In the genomic region with DNA sequence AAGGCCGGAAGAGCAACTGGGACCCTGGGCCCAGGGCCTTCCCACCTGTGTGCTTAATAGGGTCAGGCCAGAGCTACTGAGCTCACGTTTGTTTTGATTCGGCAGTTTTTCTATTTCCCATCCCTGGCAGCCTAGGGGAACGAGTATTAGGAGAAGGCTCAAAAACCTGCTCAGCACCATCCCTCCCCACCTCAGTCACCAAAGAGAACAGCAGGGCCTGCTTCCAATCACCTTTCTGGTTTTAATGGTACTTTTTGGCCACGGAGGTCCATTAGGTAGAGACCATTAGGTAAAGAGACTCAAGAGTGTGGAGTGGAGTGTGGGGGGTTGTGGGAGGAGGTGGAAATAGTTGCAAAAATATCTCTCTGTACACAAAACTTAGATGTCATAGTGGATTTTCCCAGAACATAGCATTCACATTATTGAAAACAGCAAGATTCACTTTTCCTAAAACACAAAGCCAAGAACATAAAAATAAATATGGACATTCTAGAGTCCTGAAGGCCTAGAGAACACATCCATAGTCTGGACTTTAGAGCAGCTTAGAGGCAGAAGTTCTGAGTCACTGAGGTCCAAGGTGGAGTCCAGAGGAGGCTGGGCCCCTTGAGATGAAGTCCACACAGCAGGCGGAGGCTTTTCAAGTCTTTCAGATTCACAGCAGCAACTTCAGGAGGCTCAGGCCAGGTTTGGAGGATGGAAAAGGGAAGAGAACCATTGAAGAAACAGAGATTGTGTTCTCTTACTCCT, we compare ENCODE assay signal across 13 cellular contexts. TPM values are rescaled to one million over a fixed set of nuclear protein-coding genes. Genes with fewer than 3 reads are reported as not detected.
DNase-seq lines count a peak whose midpoint lies in the region; FAIRE-seq and TF ChIP-seq lines count a peak whose summit lies in the region.
"Had no signal": no experiment of that assay in that cellular context is flagged by ENCODE, and none has a peak within 500 bp of the region (broad histone marks: within the 10 kb centered on the region; RNA-seq: fewer than 3 reads in every experiment).

No MANE protein-coding gene starts in this region.

- peak overlapping the region; percentile 84 for H2AK5ac ChIP-seq in mesenchymal stem cell (ENCODE audit: low read length, severe bottlenecking)

- peak overlapping the region; percentile 12 to 37 for H2BK12ac ChIP-seq in mesenchymal stem cell (ENCODE audit: low read length in 2 of 2)

- DNase-seq in A172 (ENCODE audit: low spot score) (peak; percentile 68), breast epithelium (ENCODE audit: low spot score in 2 of 2) (no peak), mesenchymal stem cell (peak; percentile 70), HuH-7 (ENCODE audit: low spot score) (no peak), GM12891 (ENCODE audit: insufficient read length, low spot score) (no peak)
- no peak for DNase-seq in activated effector memory CD4-positive, alpha-beta T cell treated with anti-CD3 and anti-CD28 coated beads, Interleukin-2, amount 50 U/mL, for 16 hours
- DNase-seq in activated CD8-positive, alpha-beta memory T cell treated with anti-CD3 and anti-CD28 coated beads for 24 hours, result no peak
- DNase-seq: activated T-cell treated with anti-CD3 and anti-CD28 coated beads, Interleukin-2, amount 50 U/mL, for 48 hours; esophagus squamous epithelium; stimulated activated naive CD4-positive, alpha-beta T cell had no signal

- H4K91ac ChIP-seq in mesenchymal stem cell (ENCODE audit: low read length), result peak overlapping the region; percentile 90

- H2BK5ac ChIP-seq in mesenchymal stem cell (ENCODE audit: low read depth, low read length, poor library complexity, severe bottlenecking), result peak overlapping the region; percentile 83

- peak overlapping the region; percentile 85 to 88 for H3K18ac ChIP-seq in mesenchymal stem cell (ENCODE audit: low read depth in 1 of 2, low read length in 2 of 2)

- H3K79me1 ChIP-seq in mesenchymal stem cell (replicated peaks; ENCODE audit: low read length, poor library complexity, severe bottlenecking), result peaks cover 11% of the 10 kb centered on the region

- FAIRE-seq in GM12891 (lab: Jason Lieb, UNC), result no peak

- H3K4me1 ChIP-seq in HUES64 (ENCODE audit: insufficient read depth, low read length) (peaks cover 44% of the 10 kb centered on the region), breast epithelium (no peaks in the 10 kb centered on the region), mesenchymal stem cell (ENCODE audit: control insufficient read depth, insufficient read depth, low read depth, low read length) (peaks cover 46% of the 10 kb centered on the region)

- H3K9ac ChIP-seq in HUES64 (ENCODE audit: low read depth, low read length) (peak overlapping the region; percentile 74), mesenchymal stem cell (ENCODE audit: low read length) (peak overlapping the region; percentile 65)

- H4K8ac ChIP-seq in mesenchymal stem cell (ENCODE audit: low read length), result peak overlapping the region; percentile 85

- H3K27me3 ChIP-seq in HUES64 (ENCODE audit: insufficient read depth, low read length) (no peaks in the 10 kb centered on the region), breast epithelium (no peaks in the 10 kb centered on the region), mesenchymal stem cell (ENCODE audit: control insufficient read depth in 1 of 2, insufficient read depth in 1 of 2, low read length in 2 of 2) (no peaks in the 10 kb centered on the region)
- H3K27me3 ChIP-seq: esophagus squamous epithelium had no signal

- peak overlapping the region; percentile 100 for H3K27ac ChIP-seq in HUES64 (ENCODE audit: low read depth, low read length)
- H3K27ac ChIP-seq in breast epithelium, result peak overlapping the region; percentile 64 to 72
- H3K27ac ChIP-seq in mesenchymal stem cell (ENCODE audit: low read length, poor library complexity, severe bottlenecking), result peak overlapping the region; percentile 96

- H3K9me3 ChIP-seq in HUES64 (ENCODE audit: insufficient read depth, low read depth, low read length) (no peaks in the 10 kb centered on the region), breast epithelium (no peaks in the 10 kb centered on the region), mesenchymal stem cell (ENCODE audit: control insufficient read depth, low read length) (no peaks in the 10 kb centered on the region)
- H3K9me3 ChIP-seq: esophagus squamous epithelium had no signal

- no peak overlapping the region for H3K23ac ChIP-seq in mesenchymal stem cell (ENCODE audit: low read length in 2 of 2)

- H3K14ac ChIP-seq in mesenchymal stem cell (ENCODE audit: low read length in 2 of 2), result no peak overlapping the region

- H2AFZ ChIP-seq in mesenchymal stem cell (ENCODE audit: low read depth, low read length), result no peak overlapping the region

- TF ChIP-seq POLR2A in breast epithelium (IDR thresholded peaks at IDR 0.05), result no peak
- no peak for TF ChIP-seq POLR2A in GM12891 (IDR thresholded peaks at IDR 0.05; ENCODE audit: low read depth, low read length)

- H3K4me2 ChIP-seq in mesenchymal stem cell (ENCODE audit: low read length, poor library complexity, severe bottlenecking), result no peak overlapping the region

- peak overlapping the region; percentile 77 for H2BK120ac ChIP-seq in mesenchymal stem cell (ENCODE audit: low read depth, low read length)

- no peak overlapping the region for H2BK15ac ChIP-seq in mesenchymal stem cell (ENCODE audit: low read depth, poor library complexity, severe bottlenecking)

- WGBS in HUES64, result 13% methylated on average over 6 of the region's 6 CpGs
- WGBS in mesenchymal stem cell, result 28% methylated on average over 5 of the region's 6 CpGs

- H3K36me3 ChIP-seq in HUES64 (ENCODE audit: insufficient read depth, low read length) (peaks cover 50% of the 10 kb centered on the region), breast epithelium (no peaks in the 10 kb centered on the region), mesenchymal stem cell (ENCODE audit: control insufficient read depth in 1 of 2, insufficient read depth in 2 of 2, low read depth in 1 of 2, low read length in 2 of 2) (peaks cover 39 to 41% of the 10 kb centered on the region in 2 experiments)

- H3K4me3 ChIP-seq in HUES64 (ENCODE audit: low read length) (peak overlapping the region; percentile 28), breast epithelium (peak overlapping the region in 1 of 3 donors; percentile 7), mesenchymal stem cell (ENCODE audit: insufficient read depth in 1 of 2, low read depth in 1 of 2, low read length in 2 of 2) (no peak overlapping the region)
- H3K4me3 ChIP-seq: esophagus squamous epithelium had no signal

- H3K4ac ChIP-seq in mesenchymal stem cell (ENCODE audit: low read depth in 1 of 2, low read length in 2 of 2), result peak overlapping the region; percentile 59 to 73

- intact Hi-C loops in breast epithelium (cut with DNase I; ENCODE audit: low total_unique reads), result no loop called here

- TF ChIP-seq CTCF in breast epithelium (IDR thresholded peaks at IDR 0.05), result no peak

TF ChIP-seq in GM12891, 5 proteins besides CTCF, POLR2A, EP300 and RAD21:
- TF ChIP-seq POU2F2 (IDR thresholded peaks at IDR 0.05; ENCODE audit: low read depth, low read length) (no peak), PAX5 (IDR thresholded peaks at IDR 0.05; ENCODE audit: insufficient read depth, low read length, severe bottlenecking) (no peak), POLR2AphosphoS5 (IDR thresholded peaks at IDR 0.05; ENCODE audit: low read depth, low read length) (no peak), TAF1 (IDR thresholded peaks at IDR 0.05; ENCODE audit: low read depth, low read length) (no peak), SPI1 (IDR thresholded peaks at IDR 0.05; ENCODE audit: low read depth, low read length) (no peak)

RNA-seq across cellular contexts. Expression of gene NUAK2, which starts 19.5 kb away (rescaled TPM):
- total RNA-seq in A172 (2014; rRNA removed; shearing (Covaris generic)), result 16.3 and 18.4 TPM in 2 replicates
- polyA plus RNA-seq in HUES64 (2013, experiment 1 of 2), result 7.7 TPM
- 8.7 TPM for polyA plus RNA-seq in HUES64 (2013, experiment 2 of 2)
- 1 to 10 TPM in 2 of 3 donors, under 1 TPM in 1; 0.98 to 2.2 (median 1.1) TPM for total RNA-seq in breast epithelium
- polyA plus RNA-seq in mesenchymal stem cell (2013, experiment 1 of 2), result 2.9 TPM
- polyA plus RNA-seq in mesenchymal stem cell (2013, experiment 2 of 2), result 2.9 TPM
- polyA plus RNA-seq in GM12891 (2012; ENCODE audit: low read depth, missing spikeins), result 0.12 TPM

RNA-seq across cellular contexts. Expression of gene KLHDC8A, which starts 54.7 kb away (rescaled TPM):
- total RNA-seq in A172 (2014; rRNA removed; shearing (Covaris generic)), result not detected in 2 replicates
- 2.1 TPM for polyA plus RNA-seq in HUES64 (2013, experiment 1 of 2)
- polyA plus RNA-seq in HUES64 (2013, experiment 2 of 2), result 4.4 TPM
- not detected for total RNA-seq in breast epithelium
- polyA plus RNA-seq in mesenchymal stem cell (2013, experiment 1 of 2), result not detected
- polyA plus RNA-seq in mesenchymal stem cell (2013, experiment 2 of 2), result not detected
- not detected for polyA plus RNA-seq in GM12891 (2012; ENCODE audit: low read depth, missing spikeins)
- total RNA-seq: renal cortical epithelial cell had no signal
- polyA plus RNA-seq: BJ had no signal

Comparison
In these comparisons a context has a peak if more than half of its experiments do, and no peak if none do; other contexts are left out.
1. DNase-seq: peak in A172 (single experiment) and mesenchymal stem cell (single experiment); none in breast epithelium (0 of 2), HuH-7 (single experiment), GM12891 (single experiment), activated effector memory CD4-positive, alpha-beta T cell treated with anti-CD3 and anti-CD28 coated beads, Interleukin-2, amount 50 U/mL, for 16 hours (single experiment) and activated CD8-positive, alpha-beta memory T cell treated with anti-CD3 and anti-CD28 coated beads for 24 hours (single experiment).
2. Peak in every context shown above with its lines, with median percentiles within 50 percentile points of each other: H3K27ac ChIP-seq.